ENCODE assay signal across 8 cellular contexts in the genomic region with DNA sequence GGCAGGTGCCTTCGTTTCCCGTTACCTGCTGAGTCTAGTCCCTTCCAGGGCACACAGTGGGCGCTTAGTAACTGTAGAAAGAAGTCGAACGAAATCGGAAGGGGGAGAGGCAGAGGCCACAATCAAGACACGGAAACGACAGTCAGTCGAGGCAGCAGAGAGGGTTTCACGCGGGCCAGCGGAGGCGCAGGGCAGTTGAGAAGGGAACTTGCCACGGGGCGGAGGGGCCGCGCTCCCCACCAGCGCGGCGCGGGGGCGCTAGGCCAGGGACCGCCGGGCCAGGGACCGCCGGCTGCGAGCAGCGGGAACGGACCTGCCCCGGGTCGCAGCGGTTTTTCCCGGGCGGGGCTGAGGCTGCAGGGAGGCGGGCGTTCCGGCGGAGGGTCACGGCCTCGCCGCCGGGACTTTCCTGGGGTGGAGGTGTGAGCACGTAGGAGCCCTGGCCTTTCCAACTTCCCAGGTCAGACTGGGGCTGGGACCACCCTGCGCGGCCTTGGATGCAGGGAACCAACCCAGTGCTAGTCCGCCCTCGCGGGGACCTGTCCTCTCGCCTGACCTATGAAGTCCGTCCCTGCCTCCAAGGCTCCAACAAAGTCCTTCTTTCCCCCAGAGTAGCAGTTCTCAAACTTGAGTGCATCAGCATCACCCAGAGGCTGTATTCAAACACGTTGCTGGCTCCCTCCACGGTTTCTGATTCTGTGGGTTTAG.
DNase-seq lines count a peak whose midpoint lies in the region; ATAC-seq lines count a peak whose summit lies in the region.

No MANE protein-coding gene starts in this region.

- H3K4ac ChIP-seq in mesenchymal stem cell (ENCODE audit: low read depth in 1 of 2, low read length in 2 of 2) = peak overlapping the region; percentile 77 to 96

- H3K27me3 ChIP-seq in mesenchymal stem cell (ENCODE audit: control insufficient read depth in 1 of 2, insufficient read depth in 1 of 2, low read length in 2 of 2) = no peaks in the 10 kb centered on the region

- no peaks in the 10 kb centered on the region for H3K36me3 ChIP-seq in mesenchymal stem cell (ENCODE audit: control insufficient read depth in 1 of 2, insufficient read depth in 2 of 2, low read depth in 1 of 2, low read length in 2 of 2)

- peak overlapping the region; percentile 96 to 97 for H2BK12ac ChIP-seq in mesenchymal stem cell (ENCODE audit: low read length in 2 of 2)

- H3K27ac ChIP-seq in mesenchymal stem cell (ENCODE audit: low read length, poor library complexity, severe bottlenecking) = peak overlapping the region; percentile 92

- H3K4me2 ChIP-seq in mesenchymal stem cell (ENCODE audit: low read length, poor library complexity, severe bottlenecking) = peak overlapping the region; percentile 85

- peak overlapping the region; percentile 44 to 76 for H3K4me3 ChIP-seq in mesenchymal stem cell (ENCODE audit: insufficient read depth in 1 of 2, low read depth in 1 of 2, low read length in 2 of 2)

- H2AK5ac ChIP-seq in mesenchymal stem cell (ENCODE audit: low read length, severe bottlenecking) = peak overlapping the region; percentile 95

- H3K9me3 ChIP-seq in mesenchymal stem cell (ENCODE audit: control insufficient read depth, low read length) = no peaks in the 10 kb centered on the region

- peak overlapping the region; percentile 98 for H2BK15ac ChIP-seq in mesenchymal stem cell (ENCODE audit: low read depth, poor library complexity, severe bottlenecking)

- peak overlapping the region; percentile 93 for H3K9ac ChIP-seq in mesenchymal stem cell (ENCODE audit: low read length)

- peaks cover 3% of the 10 kb centered on the region for H3K79me1 ChIP-seq in mesenchymal stem cell (replicated peaks; ENCODE audit: low read length, poor library complexity, severe bottlenecking)

- peak overlapping the region in 1 of 2 experiments; percentile 96 for H3K14ac ChIP-seq in mesenchymal stem cell (ENCODE audit: low read length in 2 of 2)

- H2BK5ac ChIP-seq in mesenchymal stem cell (ENCODE audit: low read depth, low read length, poor library complexity, severe bottlenecking) = peak overlapping the region; percentile 92

- in situ Hi-C loops in ACHN (cut with HindIII; ENCODE audit: low pct_ligation_motif_present, low pct_unique_long_range_greater_than_20kb, low sequenced_read_pairs) = no loop called here

- peak overlapping the region; percentile 90 to 96 for H3K18ac ChIP-seq in mesenchymal stem cell (ENCODE audit: low read depth in 1 of 2, low read length in 2 of 2)

- H3K4me1 ChIP-seq in mesenchymal stem cell (ENCODE audit: control insufficient read depth, insufficient read depth, low read depth, low read length) = peaks cover 17% of the 10 kb centered on the region

- ATAC-seq in HG03432 (IDR thresholded peaks at IDR 0.05; ENCODE audit: unreplicated experiment) = peak; percentile 72

- H4K8ac ChIP-seq in mesenchymal stem cell (ENCODE audit: low read length) = peak overlapping the region; percentile 98

- peak; percentile 72 for DNase-seq in ACHN
- peak; percentile 51 for DNase-seq in GM19238 (ENCODE audit: insufficient read length, low spot score)
- DNase-seq in activated CD4-positive, alpha-beta T cell treated with anti-CD3 and anti-CD28 coated beads, Interleukin-2, amount 50 U/mL, for 1 hour = peak; percentile 15
- DNase-seq in effector CD4-positive, alpha-beta T cell = peak; percentile 3
- DNase-seq in mesenchymal stem cell = peak; percentile 68
- DNase-seq in stimulated activated CD8-positive, alpha-beta memory T cell treated with anti-CD3 and anti-CD28 coated beads, Interleukin-4, amount 100 ng/mL, for 4 hours (ENCODE audit: low read depth in 2 of 2, low spot score in 1 of 2) = peak; percentile 2 to 15
- no peak for DNase-seq in putamen (ENCODE audit: low spot score)

- H2BK120ac ChIP-seq in mesenchymal stem cell (ENCODE audit: low read depth, low read length) = peak overlapping the region; percentile 88

- H4K91ac ChIP-seq in mesenchymal stem cell (ENCODE audit: low read length) = peak overlapping the region; percentile 75

- peak overlapping the region; percentile 43 for H2AFZ ChIP-seq in mesenchymal stem cell (ENCODE audit: low read depth, low read length)

- peak overlapping the region in 1 of 2 experiments; percentile 95 for H3K23ac ChIP-seq in mesenchymal stem cell (ENCODE audit: low read length in 2 of 2)

- 4% methylated on average over 38 of the region's 52 CpGs for WGBS in mesenchymal stem cell
